In the genomic region with DNA sequence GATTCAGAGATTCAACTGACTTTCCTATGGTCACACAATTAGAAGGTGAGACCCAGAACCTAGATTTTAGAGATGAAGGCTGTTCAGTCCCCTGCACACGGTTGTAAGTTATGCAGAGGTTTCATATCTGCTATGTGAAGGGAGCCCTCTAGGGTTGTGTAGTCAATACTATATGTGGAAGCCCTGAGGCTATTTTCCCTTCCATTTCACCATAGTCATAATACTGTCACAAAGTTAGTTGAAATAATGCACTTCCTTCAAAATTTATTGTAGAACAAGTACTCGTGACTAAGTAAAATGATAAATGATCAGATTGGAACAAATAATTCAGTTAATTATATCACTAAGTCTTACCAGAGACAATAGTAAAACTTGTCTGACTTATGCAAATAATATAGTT, we compare ENCODE assay signal across 8 cellular contexts. TPM values are rescaled to one million over a fixed set of nuclear protein-coding genes. Genes with fewer than 3 reads are reported as not detected.
DNase-seq lines count a peak whose midpoint lies in the region; ATAC-seq and TF ChIP-seq lines count a peak whose summit lies in the region.

No MANE protein-coding gene starts in this region.

- H3K27me3 Mint-ChIP-seq in memory B cell, result peaks cover 2% of the 10 kb centered on the region
- peaks cover 0 to 6% (median 4%) of the 10 kb centered on the region in 3 donors for H3K27me3 Mint-ChIP-seq in CD14-positive monocyte (ENCODE audit: low read depth in 3 of 3)

- H3K36me3 Mint-ChIP-seq in memory B cell, result no peaks in the 10 kb centered on the region
- H3K36me3 Mint-ChIP-seq in CD14-positive monocyte, result no peaks in the 10 kb centered on the region

- DNase-seq in A673 (ENCODE audit: low spot score) (peak; percentile 53), memory B cell (ENCODE audit: low spot score in 2 of 2) (no peak), CD14-positive monocyte (ENCODE audit: low spot score) (no peak), cortex of kidney (lab: John Stamatoyannopoulos, UW) (no peak), NCI-H2227 (lab: John Stamatoyannopoulos, UW; ENCODE audit: unreplicated experiment) (no peak)

- H3K4me1 Mint-ChIP-seq in memory B cell, result no peaks in the 10 kb centered on the region
- H3K4me1 Mint-ChIP-seq in CD14-positive monocyte, result no peaks in the 10 kb centered on the region

- H3K27ac ChIP-seq in A673 (ENCODE audit: low read depth, low read length, poor library complexity, severe bottlenecking) (no peak overlapping the region), VCaP (no peak overlapping the region)

- intact Hi-C loops in A673 (cut with micrococcal nuclease; ENCODE audit: unreplicated experiment) (loop anchor here (2.0 to 5.0 kb wide), 2 partner anchors 70 to 516 kb away; no protein-coding TSS in a partner anchor), CD14-positive monocyte (cut with micrococcal nuclease) (no loop called here)

- BruUV-seq in A673 (replicated peaks; lab: Mats Ljungman, UMichigan), result no TSS peak

- CTCF ChIA-PET in A673 (lab: Charles Lee), result no interaction called here

- H3K4me3 Mint-ChIP-seq in memory B cell (no peak overlapping the region), CD14-positive monocyte (no peak overlapping the region)

- ATAC-seq in GM18868 (IDR thresholded peaks at IDR 0.05; ENCODE audit: unreplicated experiment), result peak; percentile 94
- peak; percentile 80 for ATAC-seq in HG03066 (IDR thresholded peaks at IDR 0.05; ENCODE audit: low read depth, unreplicated experiment)
- peak; percentile 83 for ATAC-seq in memory B cell (ENCODE audit: low read depth)

- H3K4me3 ChIP-seq in A673 (ENCODE audit: low read depth, low read length, poor library complexity, severe bottlenecking), result no peak overlapping the region

- H3K27ac Mint-ChIP-seq in memory B cell (no peak overlapping the region), CD14-positive monocyte (no peak overlapping the region)

- peak; percentile 63 for TF ChIP-seq CTCF in A673 (conservative IDR thresholded peaks at IDR 0.05; ENCODE audit: low read depth, low read length)
- peak; percentile 62 for TF ChIP-seq CTCF in VCaP (conservative IDR thresholded peaks at IDR 0.05)
- no peak for TF ChIP-seq CTCF in CD14-positive monocyte (IDR thresholded peaks at IDR 0.05)

- H3K36me3 ChIP-seq in A673 (ENCODE audit: insufficient read depth, low read length, poor library complexity, severe bottlenecking), result no peaks in the 10 kb centered on the region

- no peaks in the 10 kb centered on the region for H3K9me3 Mint-ChIP-seq in memory B cell
- H3K9me3 Mint-ChIP-seq in CD14-positive monocyte, result no peaks in the 10 kb centered on the region

- POLR2A ChIA-PET in A673 (lab: Charles Lee; ENCODE audit: low non-redundant PET), result no interaction called here

- no peaks in the 10 kb centered on the region for H3K4me1 ChIP-seq in A673 (ENCODE audit: insufficient read depth, low read length, poor library complexity, severe bottlenecking)

- no peaks in the 10 kb centered on the region for H3K9me3 ChIP-seq in A673 (ENCODE audit: low read depth, low read length, poor library complexity, severe bottlenecking)

- no peaks in the 10 kb centered on the region for H3K27me3 ChIP-seq in A673 (replicated peaks; ENCODE audit: insufficient read depth, low read depth, low read length, poor library complexity)

RNA-seq across cellular contexts. Expression of a gene that starts 48.8 kb away (rescaled TPM):
- total RNA-seq in A673 (2021), result 6.1 and 7.3 TPM in 2 replicates
- 1 to 10 TPM; 3.2 to 3.4 TPM for polyA plus RNA-seq in CD14-positive monocyte
